In genomic region chr2:111121028-111121872, GRCh38 we compare ENCODE assay signal across 8 cellular contexts. TPM values are rescaled to one million over a fixed set of nuclear protein-coding genes. Genes with fewer than 3 reads are reported as not detected.
A peak's percentile ranks its signal among the peaks of the same experiment; 100 is the strongest.
DNase-seq lines count a peak whose midpoint lies in the region; ATAC-seq and TF ChIP-seq lines count a peak whose summit lies in the region.

No MANE protein-coding gene starts in this region.

- TF ChIP-seq EP300 in esophagus muscularis mucosa (IDR thresholded peaks at IDR 0.05), result no peak

- H3K4me1 ChIP-seq in esophagus muscularis mucosa (peaks cover 51 to 63% (median 60%) of the 10 kb centered on the region in 4 donors), thyroid gland (peaks cover 47 to 54% of the 10 kb centered on the region in 2 donors)

- peak overlapping the region; percentile 82 to 92 (median 84) for H3K4me3 ChIP-seq in esophagus muscularis mucosa
- H3K4me3 ChIP-seq in thyroid gland (replicated peaks in 1 of 3), result peak overlapping the region; percentile 13 to 85 (median 69)

- peaks cover 50 to 51% of the 10 kb centered on the region in 2 donors for H3K4me1 Mint-ChIP-seq in natural killer cell treated with Interleukin-12 subunit alpha and Interleukin-12 subunit beta and Interleukin-15 and Interleukin-18, amount 100 ng/mL, for 72 hours (ENCODE audit: low read depth in 2 of 2)

- H3K9me3 Mint-ChIP-seq in natural killer cell treated with Interleukin-12 subunit alpha and Interleukin-12 subunit beta and Interleukin-15 and Interleukin-18, amount 100 ng/mL, for 72 hours, result no peaks in the 10 kb centered on the region

- TF ChIP-seq POLR2A in esophagus muscularis mucosa (IDR thresholded peaks at IDR 0.05; ENCODE audit: low read depth) (no peak), thyroid gland (IDR thresholded peaks at IDR 0.05) (no peak)

- H3K36me3 Mint-ChIP-seq in natural killer cell treated with Interleukin-12 subunit alpha and Interleukin-12 subunit beta and Interleukin-15 and Interleukin-18, amount 100 ng/mL, for 72 hours, result peaks cover 17% of the 10 kb centered on the region

- peak overlapping the region; percentile 97 for H3K4me3 Mint-ChIP-seq in natural killer cell treated with Interleukin-12 subunit alpha and Interleukin-12 subunit beta and Interleukin-15 and Interleukin-18, amount 100 ng/mL, for 72 hours

- H3K36me3 ChIP-seq in esophagus muscularis mucosa, result peaks cover 0 to 24% (median 14%) of the 10 kb centered on the region in 4 donors
- peaks cover 15 to 19% of the 10 kb centered on the region in 2 donors for H3K36me3 ChIP-seq in thyroid gland

- WGBS in esophagus muscularis mucosa, result 1% methylated on average over 46 of the region's 83 CpGs
- 0 to 1% methylated on average over 15 to 62 of the region's 83 CpGs for WGBS in thyroid gland, 2 donors

- DNase-seq in Ammon's horn (ENCODE audit: low spot score), result peak; percentile 45
- peak; percentile 40 for DNase-seq in NCI-H2171 treated with DMSO at 0.1 percent for 48 hours (lab: John Stamatoyannopoulos, UW)
- peak; percentile 83 for DNase-seq in activated CD8-positive, alpha-beta memory T cell treated with anti-CD3 and anti-CD28 coated beads, Interleukin-2, amount 50 U/mL, for 48 hours
- no peak for DNase-seq in esophagus muscularis mucosa (ENCODE audit: extremely low spot score)
- DNase-seq in natural killer cell treated with Interleukin-12 subunit alpha and Interleukin-12 subunit beta and Interleukin-15 and Interleukin-18, amount 100 ng/mL, for 72 hours (ENCODE audit: low spot score), result peak; percentile 69
- peak; percentile 68 to 71 for DNase-seq in thyroid gland
- DNase-seq in A172 (ENCODE audit: low spot score), result no peak

- H3K27ac ChIP-seq in esophagus muscularis mucosa (replicated peaks in 1 of 4), result peak overlapping the region; percentile 75 to 89 (median 81)
- peak overlapping the region; percentile 86 to 93 (median 86) for H3K27ac ChIP-seq in thyroid gland

- peaks cover 3 to 43% (median 5%) of the 10 kb centered on the region in 4 donors for H3K27me3 ChIP-seq in esophagus muscularis mucosa
- peaks cover 7% of the 10 kb centered on the region for H3K27me3 ChIP-seq in thyroid gland

- H3K27me3 Mint-ChIP-seq in natural killer cell treated with Interleukin-12 subunit alpha and Interleukin-12 subunit beta and Interleukin-15 and Interleukin-18, amount 100 ng/mL, for 72 hours, result peaks cover 18% of the 10 kb centered on the region in 2 donors

- ATAC-seq in GM21717 (IDR thresholded peaks at IDR 0.05; ENCODE audit: unreplicated experiment), result peak; percentile 5
- no peak for ATAC-seq in natural killer cell treated with Interleukin-12 subunit alpha and Interleukin-12 subunit beta and Interleukin-15 and Interleukin-18, amount 100 ng/mL, for 72 hours

- H3K9me3 ChIP-seq in esophagus muscularis mucosa, result no peaks in the 10 kb centered on the region
- H3K9me3 ChIP-seq in thyroid gland, result no peaks in the 10 kb centered on the region

- peak overlapping the region; percentile 80 to 91 for H3K27ac Mint-ChIP-seq in natural killer cell treated with Interleukin-12 subunit alpha and Interleukin-12 subunit beta and Interleukin-15 and Interleukin-18, amount 100 ng/mL, for 72 hours

- TF ChIP-seq CTCF in esophagus muscularis mucosa (IDR thresholded peaks at IDR 0.05) (no peak), thyroid gland (IDR thresholded peaks at IDR 0.05) (no peak)

- intact Hi-C loops in esophagus muscularis mucosa (cut with DNase I), result no loop called here
- intact Hi-C loops in thyroid gland (cut with DNase I), result no loop called here

RNA-seq across cellular contexts. Expression of gene BCL2L11, which starts 0.5 kb away (rescaled TPM):
- 10 to 100 TPM in 3 of 4 donors, 1 to 10 TPM in 1; 8.9 to 16.6 (median 13.0) TPM for total RNA-seq in esophagus muscularis mucosa
- total RNA-seq in natural killer cell treated with Interleukin-12 subunit alpha and Interleukin-12 subunit beta and Interleukin-15 and Interleukin-18, amount 100 ng/mL, for 72 hours, result 10 to 100 TPM; 19.2 to 26.6 TPM
- total RNA-seq in thyroid gland, result 10 to 100 TPM; 48.4 to 90.6 (median 62.4) TPM
- total RNA-seq in A172 (2014; rRNA removed; shearing (Covaris generic)), result 4.5 and 9.3 TPM in 2 replicates

Comparison
In these comparisons a context has a peak if more than half of its experiments do, and no peak if none do; other contexts are left out.
1. DNase-seq: peak in Ammon's horn (single experiment), NCI-H2171 treated with DMSO at 0.1 percent for 48 hours (single experiment), activated CD8-positive, alpha-beta memory T cell treated with anti-CD3 and anti-CD28 coated beads, Interleukin-2, amount 50 U/mL, for 48 hours (single experiment), natural killer cell treated with Interleukin-12 subunit alpha and Interleukin-12 subunit beta and Interleukin-15 and Interleukin-18, amount 100 ng/mL, for 72 hours (single experiment) and thyroid gland (2 of 2); none in esophagus muscularis mucosa (single experiment) and A172 (single experiment).